ENCODE assay signal across 18 cellular contexts in the genomic region with DNA sequence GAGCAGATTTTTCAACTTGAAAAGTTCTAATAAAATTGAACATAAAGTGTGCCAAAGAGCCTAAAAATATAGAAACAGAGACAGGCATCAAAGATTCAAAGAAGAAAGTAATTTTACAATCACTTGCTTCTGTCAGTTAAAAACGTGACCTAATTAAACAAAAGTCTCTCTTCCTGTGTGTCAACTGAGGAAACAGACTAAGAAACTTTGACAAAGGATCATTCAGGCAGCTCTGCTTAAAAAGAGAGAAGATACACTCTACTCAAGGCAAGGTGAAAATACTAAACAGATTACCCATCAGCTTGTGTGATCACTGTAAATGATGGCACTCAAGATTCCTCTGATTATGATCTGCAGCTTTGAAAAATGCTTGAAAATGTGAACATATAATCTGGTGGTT. TPM values are rescaled to one million over a fixed set of nuclear protein-coding genes. Genes with fewer than 3 reads are reported as not detected.
DNase-seq lines count a peak whose midpoint lies in the region; ATAC-seq, FAIRE-seq and TF ChIP-seq lines count a peak whose summit lies in the region.
"Had no signal": no experiment of that assay in that cellular context is flagged by ENCODE, and none has a peak within 500 bp of the region (broad histone marks: within the 10 kb centered on the region; RNA-seq: fewer than 3 reads in every experiment).

No MANE protein-coding gene starts in this region.

- no peaks in the 10 kb centered on the region for H3K27me3 Mint-ChIP-seq in activated T-cell treated with anti-CD3 and anti-CD28 coated beads, Interleukin-2, amount 50 U/mL, for 24 hours
- H3K27me3 Mint-ChIP-seq in osteocyte (ENCODE audit: unreplicated experiment) (no peaks in the 10 kb centered on the region), type B pancreatic cell (no peaks in the 10 kb centered on the region)
- H3K27me3 Mint-ChIP-seq: stimulated activated naive B cell treated with anti-CD40 and anti-IgM and Interleukin-4, amounts not matched to agents 10 μg/mL and 1 μg/mL and 100 μg/mL, for 72 hours had no signal

- no TSS peak for BruUV-seq in HepG2 (replicated peaks; lab: Mats Ljungman, UMichigan)

- no peak for TF ChIP-seq EP300 in HepG2 (IDR thresholded peaks at IDR 0.05; ENCODE audit: low read depth in 2 of 2, low read length in 2 of 2)
- TF ChIP-seq EP300 in HepG2 (CRISPR knock-in tag; IDR thresholded peaks at IDR 0.05; ENCODE audit: borderline replicate concordance) = no peak

- 76% methylated on average over 1 of the region's 1 CpG for WGBS in HepG2 (ENCODE audit: low lambda C conversion rate)

- H3K27me3 ChIP-seq in OCI-LY1 (ENCODE audit: insufficient read depth, low read length) (no peaks in the 10 kb centered on the region), HepG2 (ENCODE audit: control insufficient read depth in 1 of 2, insufficient read depth in 2 of 2, low read length in 2 of 2) (no peaks in the 10 kb centered on the region)
- no peaks in the 10 kb centered on the region for H3K27me3 ChIP-seq in effector memory CD4-positive, alpha-beta T cell (replicated peaks; ENCODE audit: control insufficient read depth, insufficient read depth, low read length, poor library complexity, severe bottlenecking)
- H3K27me3 ChIP-seq: gastrocnemius medialis, uterus had no signal

- intact Hi-C loops in HepG2 (cut with micrococcal nuclease; ENCODE audit: unreplicated experiment) = no loop called here

- H3K79me2 ChIP-seq in OCI-LY1 (ENCODE audit: insufficient read depth, low read length) (no peaks in the 10 kb centered on the region; the same call in 1 of the 2 replicates), HepG2 (ENCODE audit: insufficient read depth, low read length) (peaks cover 2% of the 10 kb centered on the region)

- no peaks in the 10 kb centered on the region for H3K9me3 Mint-ChIP-seq in activated T-cell treated with anti-CD3 and anti-CD28 coated beads, Interleukin-2, amount 50 U/mL, for 24 hours
- H3K9me3 Mint-ChIP-seq in osteocyte (ENCODE audit: unreplicated experiment) = no peaks in the 10 kb centered on the region
- H3K9me3 Mint-ChIP-seq in type B pancreatic cell = no peaks in the 10 kb centered on the region
- H3K9me3 Mint-ChIP-seq: stimulated activated naive B cell treated with anti-CD40 and anti-IgM and Interleukin-4, amounts not matched to agents 10 μg/mL and 1 μg/mL and 100 μg/mL, for 72 hours had no signal

- H4K20me1 ChIP-seq in OCI-LY1 (ENCODE audit: insufficient read depth, low read length) (no peaks in the 10 kb centered on the region), HepG2 (ENCODE audit: insufficient read depth, low read length) (no peaks in the 10 kb centered on the region)

- in situ Hi-C loops in HepG2 (cut with HindIII; ENCODE audit: extremely low pct_ligation_motif_present, low pct_unique_long_range_greater_than_20kb) = no loop called here

- H3K4me1 Mint-ChIP-seq in activated T-cell treated with anti-CD3 and anti-CD28 coated beads, Interleukin-2, amount 50 U/mL, for 24 hours (ENCODE audit: low read depth) = peaks cover 45% of the 10 kb centered on the region
- H3K4me1 Mint-ChIP-seq in osteocyte (ENCODE audit: unreplicated experiment) = no peaks in the 10 kb centered on the region
- peaks cover 8% of the 10 kb centered on the region for H3K4me1 Mint-ChIP-seq in type B pancreatic cell (ENCODE audit: unreplicated experiment)

- POLR2A ChIA-PET in HepG2 (lab: Yijun Ruan, JAX) = no interaction called here

- no peaks in the 10 kb centered on the region for H3K9me2 ChIP-seq in OCI-LY1 (ENCODE audit: low read depth, low read length)

- H3K9me3 ChIP-seq in OCI-LY1 (ENCODE audit: low read length) = no peaks in the 10 kb centered on the region
- no peaks in the 10 kb centered on the region for H3K9me3 ChIP-seq in effector memory CD4-positive, alpha-beta T cell (ENCODE audit: control insufficient read depth, low read length)
- no peaks in the 10 kb centered on the region for H3K9me3 ChIP-seq in HepG2 (ENCODE audit: low read length)
- H3K9me3 ChIP-seq: Caco-2, gastrocnemius medialis, uterus had no signal

- peaks cover 16% of the 10 kb centered on the region; the same call in 1 of the 2 replicates for H3K36me3 ChIP-seq in OCI-LY1 (ENCODE audit: insufficient read depth, low read length)
- H3K36me3 ChIP-seq in effector memory CD4-positive, alpha-beta T cell (ENCODE audit: control insufficient read depth, insufficient read depth, low read length) = peaks cover 4% of the 10 kb centered on the region
- no peaks in the 10 kb centered on the region for H3K36me3 ChIP-seq in HepG2 (replicated peaks in 1 of 2; ENCODE audit: control insufficient read depth in 1 of 2, insufficient read depth in 2 of 2, low read length in 2 of 2)
- H3K36me3 ChIP-seq: gastrocnemius medialis had no signal

- H3K4me3 Mint-ChIP-seq in activated T-cell treated with anti-CD3 and anti-CD28 coated beads, Interleukin-2, amount 50 U/mL, for 24 hours = peak overlapping the region; percentile 19
- no peak overlapping the region for H3K4me3 Mint-ChIP-seq in osteocyte (ENCODE audit: unreplicated experiment)
- H3K4me3 Mint-ChIP-seq in type B pancreatic cell = no peak overlapping the region
- H3K4me3 Mint-ChIP-seq: stimulated activated naive B cell treated with anti-CD40 and anti-IgM and Interleukin-4, amounts not matched to agents 10 μg/mL and 1 μg/mL and 100 μg/mL, for 72 hours had no signal

- H3K4me2 ChIP-seq in OCI-LY1 (ENCODE audit: low read length) = peak overlapping the region; percentile 22; the same call in 1 of the 2 replicates
- no peak overlapping the region for H3K4me2 ChIP-seq in HepG2 (ENCODE audit: low read depth, low read length)

- no peak overlapping the region for H2AFZ ChIP-seq in OCI-LY1 (ENCODE audit: low read length)
- H2AFZ ChIP-seq in HepG2 (ENCODE audit: low read length) = no peak overlapping the region

- no peak for TF ChIP-seq RAD21 in HepG2 (CRISPR knock-in tag; IDR thresholded peaks at IDR 0.05)

- TF ChIP-seq CTCF in OCI-LY1 (IDR thresholded peaks at IDR 0.05; ENCODE audit: low read length) (no peak), osteocyte (IDR thresholded peaks at IDR 0.05) (no peak), HepG2 (CRISPR knock-in tag; IDR thresholded peaks at IDR 0.05) (no peak), type B pancreatic cell (conservative IDR thresholded peaks at IDR 0.05) (no peak)

- ATAC-seq in HepG2 = no peak
- ATAC-seq: gastrocnemius medialis; stimulated activated naive B cell treated with anti-CD40 and anti-IgM and Interleukin-4, amounts not matched to agents 10 μg/mL and 1 μg/mL and 100 μg/mL, for 72 hours had no signal

- H3K36me3 Mint-ChIP-seq in activated T-cell treated with anti-CD3 and anti-CD28 coated beads, Interleukin-2, amount 50 U/mL, for 24 hours (ENCODE audit: low read depth) = peaks cover 30% of the 10 kb centered on the region
- no peaks in the 10 kb centered on the region for H3K36me3 Mint-ChIP-seq in osteocyte (ENCODE audit: unreplicated experiment)
- no peaks in the 10 kb centered on the region for H3K36me3 Mint-ChIP-seq in type B pancreatic cell

- H3K27ac ChIP-seq in OCI-LY1 (ENCODE audit: low read depth, low read length, poor library complexity, severe bottlenecking) (peak overlapping the region; percentile 75), HepG2 (ENCODE audit: extremely low read length, insufficient read depth, low read length) (no peak overlapping the region)
- peak overlapping the region; percentile 20 for H3K27ac ChIP-seq in effector memory CD4-positive, alpha-beta T cell (ENCODE audit: insufficient read depth, low read length, poor library complexity, severe bottlenecking)
- H3K27ac ChIP-seq: epithelial cell of prostate, uterus had no signal

- CTCF ChIA-PET in HepG2 (lab: Yijun Ruan, JAX; ENCODE audit: low intra/inter-chr PET ratio, low total read pairs) = no interaction called here

- peak overlapping the region; percentile 33; the same call in 1 of the 2 replicates for H3K9ac ChIP-seq in OCI-LY1 (ENCODE audit: low read length)
- no peak overlapping the region for H3K9ac ChIP-seq in HepG2 (ENCODE audit: insufficient read depth, low read depth, low read length)

- DNase-seq in activated T-cell treated with anti-CD3 and anti-CD28 coated beads, Interleukin-2, amount 50 U/mL, for 24 hours = no peak
- DNase-seq in activated T-cell treated with anti-CD3 and anti-CD28 coated beads, Interleukin-2, amount 50 U/mL, for 1 hour = no peak
- no peak for DNase-seq in effector memory CD4-positive, alpha-beta T cell
- DNase-seq in osteocyte (ENCODE audit: extremely low spot score, unreplicated experiment) (no peak), HepG2 (ENCODE audit: low spot score) (no peak), AG08395 (ENCODE audit: low spot score) (no peak), type B pancreatic cell (ENCODE audit: extremely low spot score, unreplicated experiment) (no peak)
- DNase-seq: activated CD4-positive, CD25-positive, alpha-beta regulatory T cell; Caco-2; gastrocnemius medialis; NCI-H146; NCI-H226; NK-92 treated with Interleukin-12 subunit alpha and Interleukin-12 subunit beta, amount 100 ng/mL, for 24 hours; stimulated activated naive B cell treated with anti-CD40 and anti-IgM and Interleukin-4, amounts not matched to agents 10 μg/mL and 1 μg/mL and 100 μg/mL, for 72 hours; uterus had no signal

- peak overlapping the region; percentile 20 for H3K4me3 ChIP-seq in OCI-LY1 (ENCODE audit: low read depth, low read length, poor library complexity, severe bottlenecking)
- peak overlapping the region; percentile 11 for H3K4me3 ChIP-seq in effector memory CD4-positive, alpha-beta T cell (ENCODE audit: insufficient read depth, low read depth, low read length, poor library complexity, severe bottlenecking)
- no peak overlapping the region for H3K4me3 ChIP-seq in HepG2 (replicated peaks in 1 of 3; ENCODE audit: insufficient read depth in 1 of 3, low read depth in 2 of 3, low read length in 3 of 3)
- H3K4me3 ChIP-seq: gastrocnemius medialis, uterus had no signal

- H3K27ac Mint-ChIP-seq in activated T-cell treated with anti-CD3 and anti-CD28 coated beads, Interleukin-2, amount 50 U/mL, for 24 hours = peak overlapping the region; percentile 72
- H3K27ac Mint-ChIP-seq in osteocyte (ENCODE audit: unreplicated experiment) = peak overlapping the region; percentile 23
- H3K27ac Mint-ChIP-seq in type B pancreatic cell = no peak overlapping the region
- H3K27ac Mint-ChIP-seq: stimulated activated naive B cell treated with anti-CD40 and anti-IgM and Interleukin-4, amounts not matched to agents 10 μg/mL and 1 μg/mL and 100 μg/mL, for 72 hours had no signal

- FAIRE-seq in HepG2 (lab: Jason Lieb, UNC) = no peak
- FAIRE-seq: astrocyte had no signal

- H3F3A ChIP-seq in OCI-LY1 (ENCODE audit: insufficient read depth, low read length) = 0 out of 2 replicates have a peak, but pooled peaks cover 8% of the 10 kb centered on the region

- TF ChIP-seq POLR2A in HepG2 (IDR thresholded peaks at IDR 0.05; ENCODE audit: insufficient read depth in 1 of 2, low read depth in 2 of 2, low read length in 2 of 2) = no peak

- peaks cover 48% of the 10 kb centered on the region for H3K4me1 ChIP-seq in OCI-LY1 (ENCODE audit: insufficient read depth, low read length, severe bottlenecking)
- peaks cover 13% of the 10 kb centered on the region for H3K4me1 ChIP-seq in effector memory CD4-positive, alpha-beta T cell (ENCODE audit: control insufficient read depth, insufficient read depth, low read length, poor library complexity, severe bottlenecking)
- no peaks in the 10 kb centered on the region for H3K4me1 ChIP-seq in HepG2 (ENCODE audit: insufficient read depth, low read length)
- H3K4me1 ChIP-seq: Caco-2, uterus had no signal

RNA-seq across cellular contexts. Expression of a gene that starts 47.8 kb away (rescaled TPM):
- 84.6 and 85.6 TPM in 2 replicates for total RNA-seq in osteocyte
- 47.6 and 74.3 TPM in 2 replicates for total RNA-seq in HepG2 (2016; rRNA removed; fragmentation: Illumina TruSeq; extraction: Trizol)
- 44.2 and 58.4 TPM in 2 replicates for total RNA-seq in HepG2 (2016; cell fraction: cytosol; rRNA removed; fragmentation: Illumina TruSeq; extraction: Trizol; ENCODE audit: low read depth)
- 48.0 and 72.9 TPM in 2 replicates for total RNA-seq in HepG2 (2016; cell fraction: insoluble cytoplasmic fraction; rRNA removed; fragmentation: Illumina TruSeq; extraction: Trizol)
- 80.3 and 82.6 TPM in 2 replicates for total RNA-seq in HepG2 (2016; cell fraction: membrane; rRNA removed; fragmentation: Illumina TruSeq; extraction: Trizol)
- total RNA-seq in HepG2 (2016; cell fraction: nucleus; rRNA removed; fragmentation: Illumina TruSeq; extraction: Trizol) = 54.5 and 60.6 TPM in 2 replicates
- 51.6 and 72.0 TPM in 2 replicates for polyA plus RNA-seq in HepG2 (2011; rRNA removed)
- 32.3 and 39.0 TPM in 2 replicates for polyA plus RNA-seq in HepG2 (2011; cell fraction: cytosol; rRNA removed)
- polyA plus RNA-seq in HepG2 (2011; cell fraction: nucleus; rRNA removed) = 13.1 and 15.9 TPM in 2 replicates
- 42.0 and 55.8 TPM in 2 replicates for polyA plus RNA-seq in HepG2 (2012)
- polyA plus RNA-seq in HepG2 (2016; cell fraction: cytosol; fragmentation: Illumina TruSeq; extraction: Trizol; ENCODE audit: low read depth) = 28.7 and 32.8 TPM in 2 replicates
- polyA plus RNA-seq in HepG2 (2016; cell fraction: insoluble cytoplasmic fraction; fragmentation: Illumina TruSeq; extraction: Trizol; ENCODE audit: low read depth) = 70.0 and 71.9 TPM in 2 replicates
- 59.3 and 65.7 TPM in 2 replicates for polyA plus RNA-seq in HepG2 (2016; cell fraction: membrane; fragmentation: Illumina TruSeq; extraction: Trizol; ENCODE audit: low read depth)
- 23.8 and 26.1 TPM in 2 replicates for polyA plus RNA-seq in HepG2 (2016; cell fraction: nucleus; fragmentation: Illumina TruSeq; extraction: Trizol; ENCODE audit: insufficient read depth, low read depth)
- 107 and 109 TPM in 2 replicates for polyA minus RNA-seq in HepG2 (2011; rRNA and poly(A)+ RNA removed; ENCODE audit: low replicate concordance)
- 50.0 and 63.9 TPM in 2 replicates for polyA minus RNA-seq in HepG2 (2011; cell fraction: cytosol; rRNA and poly(A)+ RNA removed)
- polyA minus RNA-seq in HepG2 (2011; cell fraction: nucleus; rRNA and poly(A)+ RNA removed) = 116 and 119 TPM in 2 replicates
- total RNA-seq in type B pancreatic cell (ENCODE audit: low replicate concordance) = 65.0 and 68.8 TPM in 2 replicates

Comparison
In these comparisons a context has a peak if more than half of its experiments do, and no peak if none do; other contexts are left out.
1. H3K4me3 ChIP-seq: peak in OCI-LY1 (single experiment) and effector memory CD4-positive, alpha-beta T cell (single experiment); none in HepG2 (0 of 3).